Comparison of ENCODE assay signal across 12 cellular contexts in genomic region chr20:57350086-57350710, GRCh38. TPM values are rescaled to one million over a fixed set of nuclear protein-coding genes. Genes with fewer than 3 reads are reported as not detected.
DNase-seq lines count a peak whose midpoint lies in the region; ATAC-seq and TF ChIP-seq lines count a peak whose summit lies in the region.
"Had no signal": no experiment of that assay in that cellular context is flagged by ENCODE, and none has a peak within 500 bp of the region (broad histone marks: within the 10 kb centered on the region; RNA-seq: fewer than 3 reads in every experiment).

No MANE protein-coding gene starts in this region.

- DNase-seq in CD14-positive monocyte (ENCODE audit: low spot score) (no peak), HCEC 1CT (peak; percentile 18), caudate nucleus (lab: John Stamatoyannopoulos, UW) (no peak), body of pancreas (no peak), NCI-H748 (lab: John Stamatoyannopoulos, UW; ENCODE audit: unreplicated experiment) (no peak), MG63 (no peak)
- DNase-seq in activated naive CD8-positive, alpha-beta T cell treated with anti-CD3 and anti-CD28 coated beads, Interleukin-2, amount 10 ng/mL, durations not matched to agents 7 days and 5 days = no peak
- DNase-seq in naive thymus-derived CD8-positive, alpha-beta T cell = no peak

- H3K4me1 ChIP-seq in body of pancreas = peaks cover 8% of the 10 kb centered on the region

- POLR2A ChIA-PET in activated naive CD8-positive, alpha-beta T cell treated with anti-CD3 and anti-CD28 coated beads, Interleukin-2, amount 10 ng/mL, durations not matched to agents 7 days and 5 days (lab: Charles Lee) = no interaction called here
- POLR2A ChIA-PET in naive thymus-derived CD8-positive, alpha-beta T cell (lab: Charles Lee) = interaction anchor here (1.5 to 1.6 kb wide), 2 partner anchors 40 to 42 kb away, joined by 4 to 6 read pairs; no protein-coding TSS in a partner anchor

- TF ChIP-seq POLR2A in body of pancreas (IDR thresholded peaks at IDR 0.05) = no peak

- H3K36me3 Mint-ChIP-seq in CD14-positive monocyte = peaks cover 24% of the 10 kb centered on the region in 2 donors
- H3K36me3 Mint-ChIP-seq in activated naive CD8-positive, alpha-beta T cell treated with anti-CD3 and anti-CD28 coated beads, Interleukin-2, amount 10 ng/mL, durations not matched to agents 7 days and 5 days = peaks cover 2% of the 10 kb centered on the region
- peaks cover 0 to 25% (median 0%) of the 10 kb centered on the region in 3 donors for H3K36me3 Mint-ChIP-seq in naive thymus-derived CD8-positive, alpha-beta T cell

- peaks cover 14% of the 10 kb centered on the region for H3K4me1 Mint-ChIP-seq in CD14-positive monocyte
- H3K4me1 Mint-ChIP-seq in activated naive CD8-positive, alpha-beta T cell treated with anti-CD3 and anti-CD28 coated beads, Interleukin-2, amount 10 ng/mL, durations not matched to agents 7 days and 5 days = peaks cover 10% of the 10 kb centered on the region
- peaks cover 10 to 28% (median 26%) of the 10 kb centered on the region in 4 donors for H3K4me1 Mint-ChIP-seq in naive thymus-derived CD8-positive, alpha-beta T cell

- H3K27ac ChIP-seq in caudate nucleus (ENCODE audit: low read depth, low read length) = no peak overlapping the region
- H3K27ac ChIP-seq in body of pancreas = no peak overlapping the region

- H3K27me3 Mint-ChIP-seq in CD14-positive monocyte (ENCODE audit: low read depth in 3 of 3) = peaks cover 8 to 24% (median 18%) of the 10 kb centered on the region in 3 donors
- peaks cover 7% of the 10 kb centered on the region for H3K27me3 Mint-ChIP-seq in activated naive CD8-positive, alpha-beta T cell treated with anti-CD3 and anti-CD28 coated beads, Interleukin-2, amount 10 ng/mL, durations not matched to agents 7 days and 5 days
- peaks cover 0 to 4% (median 0%) of the 10 kb centered on the region in 5 donors for H3K27me3 Mint-ChIP-seq in naive thymus-derived CD8-positive, alpha-beta T cell

- TF ChIP-seq CTCF in CD14-positive monocyte (IDR thresholded peaks at IDR 0.05) = no peak
- TF ChIP-seq CTCF in body of pancreas (IDR thresholded peaks at IDR 0.05) = no peak

- H3K4me3 ChIP-seq in body of pancreas (no peak overlapping the region), MG63 (no peak overlapping the region)

- ATAC-seq in activated naive CD8-positive, alpha-beta T cell treated with anti-CD3 and anti-CD28 coated beads, Interleukin-2, amount 10 ng/mL, durations not matched to agents 7 days and 5 days (ENCODE audit: low read depth) = no peak
- ATAC-seq in naive thymus-derived CD8-positive, alpha-beta T cell = no peak
- ATAC-seq in body of pancreas = no peak

- H3K27ac Mint-ChIP-seq in CD14-positive monocyte = peak overlapping the region in 2 of 7 donors; percentile 30 to 35
- peak overlapping the region; percentile 21 for H3K27ac Mint-ChIP-seq in activated naive CD8-positive, alpha-beta T cell treated with anti-CD3 and anti-CD28 coated beads, Interleukin-2, amount 10 ng/mL, durations not matched to agents 7 days and 5 days
- H3K27ac Mint-ChIP-seq in naive thymus-derived CD8-positive, alpha-beta T cell = peak overlapping the region; percentile 7 to 92 (median 80)

- H3K9me3 ChIP-seq in body of pancreas (no peaks in the 10 kb centered on the region), MG63 (no peaks in the 10 kb centered on the region)
- H3K9me3 ChIP-seq: transverse colon had no signal

- peaks cover 0 to 2% of the 10 kb centered on the region in 2 donors for H3K36me3 ChIP-seq in body of pancreas (replicated peaks in 1 of 2; ENCODE audit: insufficient read depth in 1 of 2, low read depth in 2 of 2)
- H3K36me3 ChIP-seq in MG63 = peaks cover 4% of the 10 kb centered on the region

- H3K4me3 Mint-ChIP-seq in CD14-positive monocyte = peak overlapping the region; percentile 15 to 31
- peak overlapping the region; percentile 68 for H3K4me3 Mint-ChIP-seq in activated naive CD8-positive, alpha-beta T cell treated with anti-CD3 and anti-CD28 coated beads, Interleukin-2, amount 10 ng/mL, durations not matched to agents 7 days and 5 days
- peak overlapping the region; percentile 45 to 85 (median 66) for H3K4me3 Mint-ChIP-seq in naive thymus-derived CD8-positive, alpha-beta T cell

- H3K27me3 ChIP-seq in body of pancreas (no peaks in the 10 kb centered on the region), MG63 (no peaks in the 10 kb centered on the region)
- H3K27me3 ChIP-seq: hepatocyte, transverse colon had no signal

- intact Hi-C loops in CD14-positive monocyte (cut with micrococcal nuclease) (no loop called here), body of pancreas (cut with DNase I) (no loop called here)

- WGBS in body of pancreas, 2 donors = 84 to 86% methylated on average over 16 of the region's 16 CpGs

- peaks cover 0 to 10% (median 3%) of the 10 kb centered on the region in 7 donors for H3K9me3 Mint-ChIP-seq in CD14-positive monocyte
- no peaks in the 10 kb centered on the region for H3K9me3 Mint-ChIP-seq in activated naive CD8-positive, alpha-beta T cell treated with anti-CD3 and anti-CD28 coated beads, Interleukin-2, amount 10 ng/mL, durations not matched to agents 7 days and 5 days
- H3K9me3 Mint-ChIP-seq in naive thymus-derived CD8-positive, alpha-beta T cell = no peaks in the 10 kb centered on the region

RNA-seq across cellular contexts. Expression of gene RAE1, which starts 0.9 kb away (rescaled TPM):
- 10 to 100 TPM; 15.8 to 21.7 TPM for polyA plus RNA-seq in CD14-positive monocyte
- total RNA-seq in activated naive CD8-positive, alpha-beta T cell treated with anti-CD3 and anti-CD28 coated beads, Interleukin-2, amount 10 ng/mL, durations not matched to agents 7 days and 5 days = 10 to 100 TPM; 31.8 to 34.4 TPM
- 10 to 100 TPM; 30.9 to 34.0 TPM for total RNA-seq in naive thymus-derived CD8-positive, alpha-beta T cell
- 10 to 100 TPM; 35.5 to 54.4 (median 37.0) TPM for polyA plus RNA-seq in naive thymus-derived CD8-positive, alpha-beta T cell
- total RNA-seq in body of pancreas = 1 to 10 TPM; 4.9 to 9.9 TPM
- total RNA-seq in MG63 (2014; rRNA removed; shearing (Covaris generic); ENCODE audit: low replicate concordance) = 74.3 and 85.5 TPM in 2 replicates

RNA-seq across cellular contexts. Expression of gene SPO11, which starts 20.6 kb away (rescaled TPM):
- polyA plus RNA-seq in CD14-positive monocyte = not detected
- not detected for total RNA-seq in activated naive CD8-positive, alpha-beta T cell treated with anti-CD3 and anti-CD28 coated beads, Interleukin-2, amount 10 ng/mL, durations not matched to agents 7 days and 5 days
- not detected for total RNA-seq in naive thymus-derived CD8-positive, alpha-beta T cell
- polyA plus RNA-seq in naive thymus-derived CD8-positive, alpha-beta T cell = not detected
- total RNA-seq in body of pancreas = not detected
- not detected in 2 replicates for total RNA-seq in MG63 (2014; rRNA removed; shearing (Covaris generic); ENCODE audit: low replicate concordance)
- total RNA-seq: activated CD8-positive, alpha-beta memory T cell treated with anti-CD3 and anti-CD28 coated beads for 36 hours; hepatocyte; myocyte; transverse colon had no signal
- polyA plus RNA-seq: hepatocyte had no signal

RNA-seq across cellular contexts. Expression of gene RBM38, which starts 41.0 kb away (rescaled TPM):
- 10 to 100 TPM in 1 of 2 donors, 1 to 10 TPM in 1; 7.5 to 17.8 TPM for polyA plus RNA-seq in CD14-positive monocyte
- total RNA-seq in activated naive CD8-positive, alpha-beta T cell treated with anti-CD3 and anti-CD28 coated beads, Interleukin-2, amount 10 ng/mL, durations not matched to agents 7 days and 5 days = 10 to 100 TPM; 60.9 to 62.8 TPM
- 100 to 1,000 TPM; 117 to 121 TPM for total RNA-seq in naive thymus-derived CD8-positive, alpha-beta T cell
- polyA plus RNA-seq in naive thymus-derived CD8-positive, alpha-beta T cell = 100 to 1,000 TPM in 1 of 3 donors, 10 to 100 TPM in 2; 48.9 to 153 (median 69.0) TPM
- total RNA-seq in body of pancreas = 10 to 100 TPM in 1 of 2 donors, 1 to 10 TPM in 1; 5.6 to 12.7 TPM
- total RNA-seq in MG63 (2014; rRNA removed; shearing (Covaris generic); ENCODE audit: low replicate concordance) = 50.0 and 51.2 TPM in 2 replicates
